17 cellular contexts compared by ENCODE assay signal in genomic region chr6:26333458-26334297, GRCh38. TPM values are rescaled to one million over a fixed set of nuclear protein-coding genes. Genes with fewer than 3 reads are reported as not detected.
DNase-seq lines count a peak whose midpoint lies in the region; TF ChIP-seq lines count a peak whose summit lies in the region.
"Had no signal": no experiment of that assay in that cellular context is flagged by ENCODE, and none has a peak within 500 bp of the region (broad histone marks: within the 10 kb centered on the region; RNA-seq: fewer than 3 reads in every experiment).

No MANE protein-coding gene starts in this region.

- H3K36me3 ChIP-seq in vagina, result no peaks in the 10 kb centered on the region
- H3K36me3 ChIP-seq in suprapubic skin, result no peaks in the 10 kb centered on the region

- peaks cover 8% of the 10 kb centered on the region for H3K27me3 ChIP-seq in vagina
- peaks cover 57% of the 10 kb centered on the region for H3K27me3 ChIP-seq in suprapubic skin

- TF ChIP-seq POLR2A in erythroblast (IDR thresholded peaks at IDR 0.05; ENCODE audit: low read length) (no peak), vagina (IDR thresholded peaks at IDR 0.05) (no peak), suprapubic skin (IDR thresholded peaks at IDR 0.05) (no peak)

- intact Hi-C loops in vagina (cut with DNase I), result no loop called here

- H3K4me1 ChIP-seq in vagina (peaks cover 11% of the 10 kb centered on the region), suprapubic skin (peaks cover 19% of the 10 kb centered on the region)

- H3K4me3 ChIP-seq in vagina (no peak overlapping the region), suprapubic skin (no peak overlapping the region)
- H3K4me3 ChIP-seq: A549 had no signal

- TF ChIP-seq CTCF in vagina (IDR thresholded peaks at IDR 0.05), result no peak
- TF ChIP-seq CTCF in suprapubic skin (IDR thresholded peaks at IDR 0.05), result no peak

- 85% methylated on average over 5 of the region's 5 CpGs for WGBS in suprapubic skin

- H3K9me3 ChIP-seq in vagina (no peaks in the 10 kb centered on the region), suprapubic skin (no peaks in the 10 kb centered on the region)
- H3K9me3 ChIP-seq: A549 had no signal

- H3K27ac ChIP-seq in vagina (no peak overlapping the region), suprapubic skin (no peak overlapping the region)
- H3K27ac ChIP-seq: 22Rv1, C4-2B had no signal

- TF ChIP-seq EP300 in suprapubic skin (IDR thresholded peaks at IDR 0.05), result no peak

- DNase-seq in DMS 273 (lab: John Stamatoyannopoulos, UW; ENCODE audit: unreplicated experiment) (peak; percentile 18), DMS 273 treated with DMSO at 0.1 percent for 48 hours (lab: John Stamatoyannopoulos, UW) (no peak), OCI-M1 (lab: John Stamatoyannopoulos, UW) (peak; percentile 43), erythroblast (lab: John Stamatoyannopoulos, UW) (peak; percentile 40 to 72), vagina (ENCODE audit: extremely low spot score in 2 of 2) (no peak), suprapubic skin (ENCODE audit: low spot score in 2 of 2) (no peak)
- peak; percentile 24 for DNase-seq in stimulated activated CD4-positive, alpha-beta T cell treated with anti-CD3 and anti-CD28 coated beads, Interleukin-1b, Interleukin-23, amount 100 ng/mL, for 48 hours
- DNase-seq in stimulated activated CD4-positive, alpha-beta T cell treated with anti-CD3 and anti-CD28 coated beads, Interleukin-12 subunit alpha, Interleukin-12 subunit beta, amount 100 ng/mL, for 4 hours, result no peak
- DNase-seq: AML-193; CD4-positive, alpha-beta T cell; DMS53; DND-41; EL; H9 had no signal

RNA-seq across cellular contexts. Expression of gene BTN3A2, which starts 31.3 kb away (rescaled TPM):
- total RNA-seq in vagina (18.2 TPM), suprapubic skin (10 to 100 TPM; 15.2 to 29.6 (median 23.7) TPM)

RNA-seq across cellular contexts. Expression of gene BTN2A2, which starts 49.2 kb away (rescaled TPM):
- total RNA-seq in vagina (6.1 TPM), suprapubic skin (10 to 100 TPM in 2 of 4 donors, 1 to 10 TPM in 2; 6.7 to 27.6 (median 11.5) TPM)

Comparison
In these comparisons a context has a peak if more than half of its experiments do, and no peak if none do; other contexts are left out.
1. DNase-seq: peak in DMS 273 (single experiment), stimulated activated CD4-positive, alpha-beta T cell treated with anti-CD3 and anti-CD28 coated beads, Interleukin-1b, Interleukin-23, amount 100 ng/mL, for 48 hours (single experiment), OCI-M1 (single experiment) and erythroblast (2 of 2); none in DMS 273 treated with DMSO at 0.1 percent for 48 hours (single experiment), stimulated activated CD4-positive, alpha-beta T cell treated with anti-CD3 and anti-CD28 coated beads, Interleukin-12 subunit alpha, Interleukin-12 subunit beta, amount 100 ng/mL, for 4 hours (single experiment), vagina (0 of 2) and suprapubic skin (0 of 2).